Comparison of ENCODE assay signal across 8 cellular contexts in genomic region chr10:114304017-114304565, GRCh38.
A peak's percentile ranks its signal among the peaks of the same experiment; 100 is the strongest.
DNase-seq lines count a peak whose midpoint lies in the region; ATAC-seq and TF ChIP-seq lines count a peak whose summit lies in the region.

No MANE protein-coding gene starts in this region.

- peak; percentile 84 for ATAC-seq in GM21529 (IDR thresholded peaks at IDR 0.05; ENCODE audit: unreplicated experiment)

- peak overlapping the region; percentile 19 to 50 (median 26) for H3K27ac Mint-ChIP-seq in nephron

- peaks cover 9% of the 10 kb centered on the region for H3K4me1 ChIP-seq in PC-9 (replicated peaks; ENCODE audit: insufficient read depth)

- no peaks in the 10 kb centered on the region for H3F3A ChIP-seq in PC-9 (ENCODE audit: insufficient read depth, low read depth)

- no peak overlapping the region for H3K4me2 ChIP-seq in PC-9

- peaks cover 13% of the 10 kb centered on the region for H3K36me3 Mint-ChIP-seq in nephron (ENCODE audit: low read depth)

- no peak overlapping the region for H3K27ac ChIP-seq in PC-9

- TF ChIP-seq CTCF in PC-9 (conservative IDR thresholded peaks at IDR 0.05) (peak; percentile 77), fibroblast of the aortic adventitia (IDR thresholded peaks at IDR 0.05; ENCODE audit: insufficient read depth, low read length) (peak; percentile 84), nephron (IDR thresholded peaks at IDR 0.05; ENCODE audit: unreplicated experiment in 3 of 3) (peak; percentile 65 to 85 (median 84))

- no peaks in the 10 kb centered on the region for H3K9me3 ChIP-seq in PC-9 (ENCODE audit: insufficient read depth, low read depth)

- no TSS peak for BruUV-seq in PC-9 (replicated peaks; lab: Mats Ljungman, UMichigan)

- H3K36me3 ChIP-seq in PC-9 (ENCODE audit: low read depth), result no peaks in the 10 kb centered on the region

- H3K79me2 ChIP-seq in PC-9 (ENCODE audit: low read depth), result no peaks in the 10 kb centered on the region

- no peaks in the 10 kb centered on the region for H3K9me3 Mint-ChIP-seq in nephron

- CTCF ChIA-PET in PC-9 (lab: Charles Lee), result interaction anchor here (0.6 to 2.7 kb wide), 6 partner anchors 99 to 600 kb away, joined by 3 to 18 read pairs (median 3); no protein-coding TSS in a partner anchor

- peak; percentile 88 for DNase-seq in DMS153 treated with DMSO at 0.1 percent for 48 hours (lab: John Stamatoyannopoulos, UW; ENCODE audit: unreplicated experiment)
- DNase-seq in HuH-7.5 (ENCODE audit: low spot score), result peak; percentile 81
- DNase-seq in PC-9, result peak in 1 of 2 experiments; percentile 51
- peak; percentile 26 to 27 for DNase-seq in activated T-helper 1 cell treated with anti-CD3 and anti-CD28 coated beads, Interleukin-2, amount 50 U/mL, for 16 hours (ENCODE audit: low read depth in 1 of 2, low spot score in 1 of 2)
- peak; percentile 83 for DNase-seq in fibroblast of the aortic adventitia (ENCODE audit: low read depth)
- DNase-seq in stimulated activated naive CD4-positive, alpha-beta T cell treated with Interleukin-2 at 50 U/mL for 16 hours (lab: John Stamatoyannopoulos, UW), result peak; percentile 54

- H3K27me3 Mint-ChIP-seq in nephron (ENCODE audit: low read depth), result peaks cover 10% of the 10 kb centered on the region

- no peaks in the 10 kb centered on the region for H4K20me1 ChIP-seq in PC-9 (ENCODE audit: insufficient read depth)

- H2AFZ ChIP-seq in PC-9, result no peak overlapping the region

- peaks cover 25% of the 10 kb centered on the region for H3K4me1 Mint-ChIP-seq in nephron

- H3K27me3 ChIP-seq in PC-9 (ENCODE audit: insufficient read depth, low read depth), result no peaks in the 10 kb centered on the region

- H3K4me3 ChIP-seq in PC-9 (no peak overlapping the region), fibroblast of the aortic adventitia (ENCODE audit: low read depth, low read length) (peak overlapping the region; percentile 14)

- H3K4me3 Mint-ChIP-seq in nephron, result peak overlapping the region; percentile 82 to 83 (median 82)

- H3K9me2 ChIP-seq in PC-9 (ENCODE audit: insufficient read depth), result no peaks in the 10 kb centered on the region

- POLR2A ChIA-PET in PC-9 (lab: Charles Lee; ENCODE audit: unreplicated experiment), result no interaction called here

- intact Hi-C loops in PC-9 (cut with micrococcal nuclease; ENCODE audit: unreplicated experiment), result loop anchor here (1.0 to 10.0 kb wide), 4 partner anchors 155 to 481 kb away; no protein-coding TSS in a partner anchor
